7 cellular contexts compared by ENCODE assay signal in the genomic region with DNA sequence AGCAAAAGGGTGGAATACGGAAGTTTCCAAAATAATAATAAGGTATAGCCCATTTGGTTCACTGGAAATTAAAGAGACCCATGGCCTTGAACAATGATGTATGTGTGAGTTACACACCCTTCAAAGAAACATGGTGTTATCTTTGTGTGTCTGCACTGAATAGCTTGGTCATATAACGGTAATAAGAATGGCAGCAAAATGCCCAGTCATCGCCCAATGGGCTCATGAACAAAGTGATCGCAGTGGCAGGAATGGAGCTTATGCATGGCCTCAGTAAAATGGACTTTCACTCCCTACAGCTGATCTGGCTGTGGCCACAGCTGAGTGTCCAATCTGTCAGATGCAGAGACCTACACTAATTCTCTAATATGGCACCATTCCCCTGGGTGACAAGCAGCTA.
"Had no signal": no experiment of that assay in that cellular context is flagged by ENCODE, and none has a peak within 500 bp of the region (broad histone marks: within the 10 kb centered on the region; RNA-seq: fewer than 3 reads in every experiment).

No MANE protein-coding gene starts in this region.

- FAIRE-seq: H54 had no signal

- ATAC-seq: GM23338 had no signal

- H3K9ac ChIP-seq: KMS-11 had no signal

- H3K4me3 ChIP-seq: GM23338 had no signal

- H3K27ac ChIP-seq: KMS-11 had no signal

- DNase-seq: H9, HCEC 1CT, IMR-90, KBM-7 had no signal

- H2AFZ ChIP-seq: GM23338 had no signal

- H3K4me2 ChIP-seq: GM23338, KMS-11 had no signal
